In genomic region chr17:58514795-58515157, GRCh38 we compare ENCODE assay signal across 8 cellular contexts. TPM values are rescaled to one million over a fixed set of nuclear protein-coding genes. Genes with fewer than 3 reads are reported as not detected.
A peak's percentile ranks its signal among the peaks of the same experiment; 100 is the strongest.
DNase-seq lines count a peak whose midpoint lies in the region; ATAC-seq and TF ChIP-seq lines count a peak whose summit lies in the region.

No MANE protein-coding gene starts in this region.

- H3K36me3 Mint-ChIP-seq in activated naive CD4-positive, alpha-beta T cell treated with anti-CD3 and anti-CD28 coated beads for 36 hours (ENCODE audit: low read depth): peaks cover 32% of the 10 kb centered on the region
- H3K36me3 Mint-ChIP-seq in type B pancreatic cell: peaks cover 22% of the 10 kb centered on the region

- H3K4ac ChIP-seq in mesenchymal stem cell (ENCODE audit: low read depth in 1 of 2, low read length in 2 of 2): no peak overlapping the region

- no peak for DNase-seq in activated naive CD4-positive, alpha-beta T cell treated with anti-CD3 and anti-CD28 coated beads for 36 hours
- no peak for DNase-seq in activated naive CD4-positive, alpha-beta T cell (lab: John Stamatoyannopoulos, UW)
- DNase-seq in brain microvascular endothelial cell (no peak), mesenchymal stem cell (no peak), type B pancreatic cell (ENCODE audit: extremely low spot score, unreplicated experiment) (no peak), NCI-H146 treated with DMSO at 0.1 percent for 48 hours (lab: John Stamatoyannopoulos, UW; ENCODE audit: unreplicated experiment) (no peak), LoVo (ENCODE audit: low spot score) (no peak)

- H4K8ac ChIP-seq in mesenchymal stem cell (ENCODE audit: low read length): peak overlapping the region; percentile 66

- CTCF ChIA-PET in activated naive CD4-positive, alpha-beta T cell treated with anti-CD3 and anti-CD28 coated beads for 36 hours (lab: Charles Lee): interaction anchor here (2.5 kb wide), 1 partner anchor 197 kb away, joined by 8 read pairs; no protein-coding TSS in a partner anchor

- no peaks in the 10 kb centered on the region for H3K27me3 Mint-ChIP-seq in activated naive CD4-positive, alpha-beta T cell treated with anti-CD3 and anti-CD28 coated beads for 36 hours (ENCODE audit: low read depth)
- no peaks in the 10 kb centered on the region for H3K27me3 Mint-ChIP-seq in type B pancreatic cell

- H3K27me3 ChIP-seq in brain microvascular endothelial cell (replicated peaks) (no peaks in the 10 kb centered on the region), mesenchymal stem cell (ENCODE audit: control insufficient read depth in 1 of 2, insufficient read depth in 1 of 2, low read length in 2 of 2) (no peaks in the 10 kb centered on the region)

- TF ChIP-seq CTCF in brain microvascular endothelial cell (IDR thresholded peaks at IDR 0.05; ENCODE audit: low read depth, low read length, missing control alignments) (no peak), type B pancreatic cell (conservative IDR thresholded peaks at IDR 0.05) (no peak)

- 18% methylated on average over 10 of the region's 11 CpGs for WGBS in mesenchymal stem cell

- H3K27ac Mint-ChIP-seq in activated naive CD4-positive, alpha-beta T cell treated with anti-CD3 and anti-CD28 coated beads for 36 hours: peak overlapping the region; percentile 54
- H3K27ac Mint-ChIP-seq in type B pancreatic cell: peak overlapping the region; percentile 27

- H3K4me3 Mint-ChIP-seq in activated naive CD4-positive, alpha-beta T cell treated with anti-CD3 and anti-CD28 coated beads for 36 hours: peak overlapping the region; percentile 73
- peak overlapping the region; percentile 96 for H3K4me3 Mint-ChIP-seq in type B pancreatic cell

- H2BK12ac ChIP-seq in mesenchymal stem cell (ENCODE audit: low read length in 2 of 2): no peak overlapping the region

- peaks cover 18% of the 10 kb centered on the region for H3K36me3 ChIP-seq in brain microvascular endothelial cell (replicated peaks)
- H3K36me3 ChIP-seq in mesenchymal stem cell (ENCODE audit: control insufficient read depth in 1 of 2, insufficient read depth in 2 of 2, low read depth in 1 of 2, low read length in 2 of 2): peaks cover 19 to 27% of the 10 kb centered on the region in 2 experiments

- no peak for ATAC-seq in HG03571 (IDR thresholded peaks at IDR 0.05; ENCODE audit: unreplicated experiment)

- peak overlapping the region in 1 of 2 experiments; percentile 46 for H3K18ac ChIP-seq in mesenchymal stem cell (ENCODE audit: low read depth in 1 of 2, low read length in 2 of 2)

- H3K4me3 ChIP-seq in brain microvascular endothelial cell (ENCODE audit: low read depth, low read length) (peak overlapping the region; percentile 73), mesenchymal stem cell (ENCODE audit: insufficient read depth in 1 of 2, low read depth in 1 of 2, low read length in 2 of 2) (peak overlapping the region; percentile 78 to 85)

- in situ Hi-C loops in brain microvascular endothelial cell (cut with HindIII; ENCODE audit: low pct_ligation_motif_present, low sequenced_read_pairs): no loop called here

- H4K91ac ChIP-seq in mesenchymal stem cell (ENCODE audit: low read length): no peak overlapping the region

- no peak overlapping the region for H2BK120ac ChIP-seq in mesenchymal stem cell (ENCODE audit: low read depth, low read length)

- H2AFZ ChIP-seq in mesenchymal stem cell (ENCODE audit: low read depth, low read length): no peak overlapping the region

- H3K4me2 ChIP-seq in mesenchymal stem cell (ENCODE audit: low read length, poor library complexity, severe bottlenecking): peak overlapping the region; percentile 86

- peaks cover 20% of the 10 kb centered on the region for H3K4me1 ChIP-seq in mesenchymal stem cell (ENCODE audit: control insufficient read depth, insufficient read depth, low read depth, low read length)

- H3K79me1 ChIP-seq in mesenchymal stem cell (replicated peaks; ENCODE audit: low read length, poor library complexity, severe bottlenecking): peaks cover 29% of the 10 kb centered on the region

- no peak overlapping the region for H3K27ac ChIP-seq in brain microvascular endothelial cell
- H3K27ac ChIP-seq in mesenchymal stem cell (ENCODE audit: low read length, poor library complexity, severe bottlenecking): no peak overlapping the region

- H2BK15ac ChIP-seq in mesenchymal stem cell (ENCODE audit: low read depth, poor library complexity, severe bottlenecking): no peak overlapping the region

- intact Hi-C loops in activated naive CD4-positive, alpha-beta T cell treated with anti-CD3 and anti-CD28 coated beads for 36 hours (cut with micrococcal nuclease): loop anchor here (5.0 kb wide), 2 partner anchors 1053 to 1103 kb away; partner anchors contain the start of genes CLTC and DHX40

- H3K9ac ChIP-seq in mesenchymal stem cell (ENCODE audit: low read length): peak overlapping the region; percentile 58

- H2BK5ac ChIP-seq in mesenchymal stem cell (ENCODE audit: low read depth, low read length, poor library complexity, severe bottlenecking): no peak overlapping the region

- H2AK5ac ChIP-seq in mesenchymal stem cell (ENCODE audit: low read length, severe bottlenecking): peak overlapping the region; percentile 36

- H3K9me3 ChIP-seq in mesenchymal stem cell (ENCODE audit: control insufficient read depth, low read length): no peaks in the 10 kb centered on the region

- H3K4me1 Mint-ChIP-seq in activated naive CD4-positive, alpha-beta T cell treated with anti-CD3 and anti-CD28 coated beads for 36 hours (ENCODE audit: low read depth): peaks cover 41% of the 10 kb centered on the region
- peaks cover 35% of the 10 kb centered on the region for H3K4me1 Mint-ChIP-seq in type B pancreatic cell (ENCODE audit: unreplicated experiment)

- no peaks in the 10 kb centered on the region for H3K9me3 Mint-ChIP-seq in activated naive CD4-positive, alpha-beta T cell treated with anti-CD3 and anti-CD28 coated beads for 36 hours
- no peaks in the 10 kb centered on the region for H3K9me3 Mint-ChIP-seq in type B pancreatic cell

- H3K14ac ChIP-seq in mesenchymal stem cell (ENCODE audit: low read length in 2 of 2): no peak overlapping the region

- no peak overlapping the region for H3K23ac ChIP-seq in mesenchymal stem cell (ENCODE audit: low read length in 2 of 2)

RNA-seq across cellular contexts. Expression of gene MTMR4, which starts 0.3 kb away (rescaled TPM):
- total RNA-seq in activated naive CD4-positive, alpha-beta T cell treated with anti-CD3 and anti-CD28 coated beads for 36 hours: 10 to 100 TPM; 58.2 to 60.5 TPM
- polyA plus RNA-seq in mesenchymal stem cell (2013, experiment 1 of 2): 13.8 TPM
- polyA plus RNA-seq in mesenchymal stem cell (2013, experiment 2 of 2): 12.8 TPM
- 62.2 and 76.5 TPM in 2 replicates for total RNA-seq in type B pancreatic cell (ENCODE audit: low replicate concordance)

RNA-seq across cellular contexts. Expression of gene HSF5, which starts 26.6 kb away (rescaled TPM):
- 1 to 10 TPM; 3.6 to 4.1 TPM for total RNA-seq in activated naive CD4-positive, alpha-beta T cell treated with anti-CD3 and anti-CD28 coated beads for 36 hours
- polyA plus RNA-seq in mesenchymal stem cell (2013, experiment 1 of 2): 0.01 TPM
- not detected for polyA plus RNA-seq in mesenchymal stem cell (2013, experiment 2 of 2)
- total RNA-seq in type B pancreatic cell (ENCODE audit: low replicate concordance): 0.10 TPM in 1 of 2 replicates, not detected in the other
